In the genomic region with DNA sequence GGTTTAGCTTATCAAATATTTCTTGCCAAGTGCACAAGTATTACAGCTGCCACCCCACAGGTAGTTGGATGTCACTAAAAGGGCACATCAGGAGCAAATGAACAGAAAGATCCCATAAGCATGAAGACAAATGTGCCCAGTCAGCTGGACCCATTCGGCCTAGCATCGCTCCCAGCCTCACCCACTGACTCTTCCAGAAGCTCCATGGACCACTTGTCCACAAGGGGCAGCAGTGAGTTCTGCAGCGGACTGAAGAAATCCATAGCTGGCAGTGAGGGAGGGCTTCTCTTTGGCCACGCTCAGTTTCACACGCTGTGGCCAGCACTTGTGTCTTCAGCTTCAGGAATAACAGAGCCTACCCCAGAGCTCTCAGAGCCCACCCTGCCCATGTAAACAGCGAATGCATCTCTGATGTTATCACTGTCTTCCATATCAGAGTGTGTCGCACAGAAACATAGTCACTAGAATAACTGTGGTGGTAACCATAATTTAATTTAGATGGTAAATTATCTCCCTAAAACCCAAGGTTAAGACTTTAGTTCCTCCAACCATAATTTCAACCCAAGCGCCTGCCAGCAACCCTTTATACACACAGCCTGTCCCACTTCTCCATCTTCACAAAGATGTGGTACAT, we compare ENCODE assay signal across 8 cellular contexts. TPM values are rescaled to one million over a fixed set of nuclear protein-coding genes. Genes with fewer than 3 reads are reported as not detected.
DNase-seq lines count a peak whose midpoint lies in the region; ATAC-seq and TF ChIP-seq lines count a peak whose summit lies in the region.

No MANE protein-coding gene starts in this region.

- H3K9me3 Mint-ChIP-seq in natural killer cell treated with Interleukin-12 subunit alpha and Interleukin-12 subunit beta and Interleukin-15 and Interleukin-18, amount 100 ng/mL, for 72 hours, result no peaks in the 10 kb centered on the region

- TF ChIP-seq POLR2A in erythroblast (IDR thresholded peaks at IDR 0.05; ENCODE audit: low read length), result no peak

- DNase-seq in AG10803 (ENCODE audit: low read depth) (peak; percentile 59), NOMO-1 treated with dmso at 0.1 percent for 144 hours (lab: John Stamatoyannopoulos, UW; ENCODE audit: unreplicated experiment) (peak; percentile 7), erythroblast (lab: John Stamatoyannopoulos, UW) (peak; percentile 69 to 80)
- peak; percentile 51 for DNase-seq in activated CD8-positive, alpha-beta memory T cell treated with anti-CD3 and anti-CD28 coated beads, Interleukin-2, amount 50 U/mL, for 4 hours
- peak; percentile 69 for DNase-seq in natural killer cell treated with Interleukin-12 subunit alpha and Interleukin-12 subunit beta and Interleukin-15 and Interleukin-18, amount 100 ng/mL, for 72 hours (ENCODE audit: low spot score)
- DNase-seq in stimulated activated naive CD8-positive, alpha-beta T cell treated with anti-CD3 and anti-CD28 coated beads, Interleukin-15, Interleukin-2, amounts not matched to agents 100 U/mL and 50 U/mL, for 24 hours, result peak; percentile 76

- ATAC-seq in GM18858 (IDR thresholded peaks at IDR 0.05; ENCODE audit: unreplicated experiment) (peak; percentile 71), HG03354 (IDR thresholded peaks at IDR 0.05; ENCODE audit: poor library complexity, severe bottlenecking, unreplicated experiment) (peak; percentile 82)
- ATAC-seq in natural killer cell treated with Interleukin-12 subunit alpha and Interleukin-12 subunit beta and Interleukin-15 and Interleukin-18, amount 100 ng/mL, for 72 hours, result peak; percentile 63 to 70
- ATAC-seq in stimulated activated naive CD8-positive, alpha-beta T cell treated with anti-CD3 and anti-CD28 coated beads, Interleukin-15, Interleukin-2, amounts not matched to agents 100 U/mL and 50 U/mL, for 24 hours, result peak; percentile 78

- H3K27me3 Mint-ChIP-seq in natural killer cell treated with Interleukin-12 subunit alpha and Interleukin-12 subunit beta and Interleukin-15 and Interleukin-18, amount 100 ng/mL, for 72 hours, result peaks cover 13 to 26% of the 10 kb centered on the region in 2 donors

- peak; percentile 97 for TF ChIP-seq CTCF in AG10803 (conservative IDR thresholded peaks at IDR 0.05; ENCODE audit: low read length)

- no peak overlapping the region for H3K4me3 Mint-ChIP-seq in natural killer cell treated with Interleukin-12 subunit alpha and Interleukin-12 subunit beta and Interleukin-15 and Interleukin-18, amount 100 ng/mL, for 72 hours

- H3K4me1 Mint-ChIP-seq in natural killer cell treated with Interleukin-12 subunit alpha and Interleukin-12 subunit beta and Interleukin-15 and Interleukin-18, amount 100 ng/mL, for 72 hours (ENCODE audit: low read depth in 2 of 2), result no peaks in the 10 kb centered on the region

- H3K27ac Mint-ChIP-seq in natural killer cell treated with Interleukin-12 subunit alpha and Interleukin-12 subunit beta and Interleukin-15 and Interleukin-18, amount 100 ng/mL, for 72 hours, result no peak overlapping the region

- no peaks in the 10 kb centered on the region for H3K36me3 Mint-ChIP-seq in natural killer cell treated with Interleukin-12 subunit alpha and Interleukin-12 subunit beta and Interleukin-15 and Interleukin-18, amount 100 ng/mL, for 72 hours

- no peak overlapping the region for H3K4me3 ChIP-seq in AG10803 (ENCODE audit: low read length)

RNA-seq across cellular contexts. Expression of a gene that starts 15.8 kb away (rescaled TPM):
- not detected for total RNA-seq in natural killer cell treated with Interleukin-12 subunit alpha and Interleukin-12 subunit beta and Interleukin-15 and Interleukin-18, amount 100 ng/mL, for 72 hours

Comparison
In these comparisons a context has a peak if more than half of its experiments do, and no peak if none do; other contexts are left out.
1. DNase-seq: peak in every context shown above with its lines; median percentile 76 in stimulated activated naive CD8-positive, alpha-beta T cell treated with anti-CD3 and anti-CD28 coated beads, Interleukin-15, Interleukin-2, amounts not matched to agents 100 U/mL and 50 U/mL, for 24 hours; 74 in erythroblast; 69 in natural killer cell treated with Interleukin-12 subunit alpha and Interleukin-12 subunit beta and Interleukin-15 and Interleukin-18, amount 100 ng/mL, for 72 hours; 59 in AG10803; 51 in activated CD8-positive, alpha-beta memory T cell treated with anti-CD3 and anti-CD28 coated beads, Interleukin-2, amount 50 U/mL, for 4 hours; 7 in NOMO-1 treated with dmso at 0.1 percent for 144 hours.